ENCODE assay signal across 1 cellular context in the genomic region with DNA sequence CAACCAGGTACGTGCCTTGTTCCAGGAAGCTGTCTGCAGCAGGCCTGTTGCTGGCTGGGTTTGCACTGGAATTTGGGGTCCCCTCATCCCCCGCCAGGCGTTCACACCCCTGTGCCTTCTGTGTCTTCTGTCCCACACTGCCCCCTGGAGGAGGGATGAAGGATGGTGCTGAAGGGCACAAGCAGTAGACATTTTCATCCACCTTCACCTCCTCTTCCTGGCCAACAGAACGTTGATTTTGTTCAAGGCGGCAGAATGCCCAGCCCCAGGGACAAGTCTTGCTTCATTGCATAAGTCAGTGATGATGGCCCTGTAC.
TF ChIP-seq lines count a peak whose summit lies in the region.

No MANE protein-coding gene starts in this region.

TF ChIP-seq in HCT116, 20 proteins besides CTCF, POLR2A, EP300 and RAD21 (continued from another document):
- TF ChIP-seq REST (IDR thresholded peaks at IDR 0.05; ENCODE audit: low read depth) (no peak), YY1 (IDR thresholded peaks at IDR 0.05; ENCODE audit: extremely low read depth, insufficient replicate concordance, low read depth, low read length) (peak; percentile 41), JUND (IDR thresholded peaks at IDR 0.05) (no peak), TCF7L2 (IDR thresholded peaks at IDR 0.05; ENCODE audit: borderline replicate concordance, extremely low read depth, insufficient read depth, insufficient read length) (no peak), CBX3 (IDR thresholded peaks at IDR 0.05; ENCODE audit: low read depth) (no peak), POLR2AphosphoS5 (IDR thresholded peaks at IDR 0.05; ENCODE audit: low read depth, low read length) (no peak), MAX (IDR thresholded peaks at IDR 0.05) (no peak)
